In the genomic region with DNA sequence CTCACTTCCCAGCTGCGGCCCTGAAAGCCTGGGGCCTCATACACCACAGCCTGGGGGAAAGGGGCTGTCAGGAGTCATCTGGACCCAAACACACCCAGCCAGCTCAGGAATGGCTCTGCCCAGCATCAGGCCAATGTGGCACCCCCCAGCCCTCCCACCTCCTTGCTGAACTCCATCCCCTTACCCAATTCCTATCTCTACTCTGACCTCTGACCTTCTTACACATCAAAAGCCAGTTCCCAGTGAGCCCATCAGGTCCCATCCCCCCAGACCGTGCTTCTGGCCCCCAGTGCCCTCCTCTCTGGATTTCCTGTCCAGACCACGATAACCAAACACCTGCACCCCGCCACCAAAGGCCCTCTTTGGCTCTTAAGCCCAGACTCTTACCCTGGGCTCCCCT, we compare ENCODE assay signal across 20 cellular contexts. TPM values are rescaled to one million over a fixed set of nuclear protein-coding genes. Genes with fewer than 3 reads are reported as not detected.
DNase-seq lines count a peak whose midpoint lies in the region; ATAC-seq and TF ChIP-seq lines count a peak whose summit lies in the region.
"Had no signal": no experiment of that assay in that cellular context is flagged by ENCODE, and none has a peak within 500 bp of the region (broad histone marks: within the 10 kb centered on the region; RNA-seq: fewer than 3 reads in every experiment).

No MANE protein-coding gene starts in this region.

- ATAC-seq in activated B cell treated with CpG ODN at 0.5 μM for 24 hours (ENCODE audit: low read depth) (no peak), mucosa of descending colon (no peak), HG03045 (IDR thresholded peaks at IDR 0.05; ENCODE audit: unreplicated experiment) (no peak)
- ATAC-seq: left lung had no signal

- peaks cover 0 to 2% (median 0%) of the 10 kb centered on the region in 8 donors for H3K9me3 Mint-ChIP-seq in CD4-positive, alpha-beta memory T cell
- H3K9me3 Mint-ChIP-seq in activated B cell treated with CpG ODN at 0.5 μM for 24 hours (no peaks in the 10 kb centered on the region), mesothelial cell of epicardium (no peaks in the 10 kb centered on the region)
- H3K9me3 Mint-ChIP-seq: GM23338; stimulated activated naive CD8-positive, alpha-beta T cell treated with anti-CD3 and anti-CD28 coated beads, Interleukin-15, Interleukin-2, amounts not matched to agents 100 ng/mL and 50 ng/mL, for 24 hours had no signal

- H3K27ac ChIP-seq in BLaER1: no peak overlapping the region
- no peak overlapping the region for H3K27ac ChIP-seq in CD4-positive, alpha-beta memory T cell (ENCODE audit: low read depth, low read length)
- H3K27ac ChIP-seq: heart left ventricle, left lung, parathyroid adenoma had no signal

- no peaks in the 10 kb centered on the region for H3K27me3 Mint-ChIP-seq in CD4-positive, alpha-beta memory T cell
- no peaks in the 10 kb centered on the region for H3K27me3 Mint-ChIP-seq in activated B cell treated with CpG ODN at 0.5 μM for 24 hours
- peaks cover 17% of the 10 kb centered on the region for H3K27me3 Mint-ChIP-seq in mesothelial cell of epicardium (ENCODE audit: low read depth)

- peak overlapping the region in 4 of 7 donors; percentile 37 to 89 (median 81) for H3K27ac Mint-ChIP-seq in CD4-positive, alpha-beta memory T cell
- peak overlapping the region; percentile 63 for H3K27ac Mint-ChIP-seq in activated B cell treated with CpG ODN at 0.5 μM for 24 hours
- no peak overlapping the region for H3K27ac Mint-ChIP-seq in mesothelial cell of epicardium
- H3K27ac Mint-ChIP-seq: stimulated activated naive CD8-positive, alpha-beta T cell treated with anti-CD3 and anti-CD28 coated beads, Interleukin-15, Interleukin-2, amounts not matched to agents 100 ng/mL and 50 ng/mL, for 24 hours had no signal

- POLR2A ChIA-PET in CD4-positive, alpha-beta memory T cell (lab: Charles Lee; ENCODE audit: partially characterized antibody): interaction anchor here (0.9 to 2.2 kb wide), 4 partner anchors 14 to 37 kb away, joined by 3 to 7 read pairs (median 4); no protein-coding TSS in a partner anchor
- POLR2A ChIA-PET in activated B cell treated with CpG ODN at 0.5 μM for 24 hours (lab: Charles Lee): interaction anchor here (2.4 kb wide), 1 partner anchor 48 kb away, joined by 8 read pairs; no protein-coding TSS in a partner anchor

- no peak for TF ChIP-seq CTCF in activated B cell treated with CpG ODN at 0.5 μM for 24 hours (IDR thresholded peaks at IDR 0.05)
- TF ChIP-seq CTCF in mesothelial cell of epicardium (IDR thresholded peaks at IDR 0.05; ENCODE audit: unreplicated experiment): no peak
- TF ChIP-seq CTCF in mucosa of descending colon (IDR thresholded peaks at IDR 0.05): no peak

- no peak for DNase-seq in CD4-positive, alpha-beta memory T cell
- no peak for DNase-seq in activated B cell treated with CpG ODN at 0.5 μM for 24 hours
- DNase-seq in mesothelial cell of epicardium (ENCODE audit: low spot score in 2 of 2, unreplicated experiment in 2 of 2): no peak
- no peak for DNase-seq in mucosa of descending colon
- no peak for DNase-seq in activated gamma-delta T cell treated with Interleukin-2 at 50 U/mL for 16 hours
- no peak for DNase-seq in dedifferentiated amniotic fluid mesenchymal stem cell (ENCODE audit: extremely low spot score)
- DNase-seq: activated CD4-positive, CD25-positive, alpha-beta regulatory T cell; activated effector memory CD4-positive, alpha-beta T cell treated with Interleukin-2 at 50 U/mL for 16 hours; Calu3; heart left ventricle; left lung; NCI-H524 treated with DMSO at 0.1 percent for 48 hours; SIG-M5; transverse colon had no signal

- CTCF ChIA-PET in CD4-positive, alpha-beta memory T cell (lab: Charles Lee; ENCODE audit: partially characterized antibody): interaction anchor here (1.0 to 3.6 kb wide), 2 partner anchors 26 to 40 kb away, joined by 3 to 12 read pairs; no protein-coding TSS in a partner anchor
- CTCF ChIA-PET in activated B cell treated with CpG ODN at 0.5 μM for 24 hours (lab: Charles Lee): no interaction called here

- H3K4me2 ChIP-seq in BLaER1: peak overlapping the region; percentile 99

- no peak overlapping the region for H3K9ac ChIP-seq in BLaER1
- H3K9ac ChIP-seq: parathyroid adenoma had no signal

- no peak overlapping the region for H3K4me3 ChIP-seq in BLaER1
- no peak overlapping the region for H3K4me3 ChIP-seq in CD4-positive, alpha-beta memory T cell (ENCODE audit: low read length in 2 of 2)
- no peak overlapping the region for H3K4me3 ChIP-seq in mucosa of descending colon
- H3K4me3 ChIP-seq: heart left ventricle, left lung had no signal

- H3K4me1 Mint-ChIP-seq in CD4-positive, alpha-beta memory T cell: peaks cover 0 to 33% (median 9%) of the 10 kb centered on the region in 4 donors
- H3K4me1 Mint-ChIP-seq in activated B cell treated with CpG ODN at 0.5 μM for 24 hours: peaks cover 12% of the 10 kb centered on the region
- peaks cover 6% of the 10 kb centered on the region for H3K4me1 Mint-ChIP-seq in mesothelial cell of epicardium

- H3K36me3 Mint-ChIP-seq in CD4-positive, alpha-beta memory T cell: no peaks in the 10 kb centered on the region
- H3K36me3 Mint-ChIP-seq in activated B cell treated with CpG ODN at 0.5 μM for 24 hours (ENCODE audit: low read depth) (no peaks in the 10 kb centered on the region), mesothelial cell of epicardium (no peaks in the 10 kb centered on the region)

- H3K36me3 ChIP-seq in BLaER1: no peaks in the 10 kb centered on the region
- no peaks in the 10 kb centered on the region for H3K36me3 ChIP-seq in CD4-positive, alpha-beta memory T cell (ENCODE audit: insufficient read depth, low read length)
- H3K36me3 ChIP-seq in mucosa of descending colon (ENCODE audit: low read depth): no peaks in the 10 kb centered on the region
- H3K36me3 ChIP-seq: heart left ventricle, left lung, transverse colon had no signal

- no peaks in the 10 kb centered on the region for H3K9me3 ChIP-seq in BLaER1
- H3K9me3 ChIP-seq in CD4-positive, alpha-beta memory T cell (ENCODE audit: control insufficient read depth in 1 of 2, low read length in 2 of 2): no peaks in the 10 kb centered on the region
- H3K9me3 ChIP-seq in mucosa of descending colon: no peaks in the 10 kb centered on the region
- H3K9me3 ChIP-seq: heart left ventricle, left lung, transverse colon had no signal

- no peaks in the 10 kb centered on the region for H4K20me1 ChIP-seq in BLaER1

- peaks cover 17% of the 10 kb centered on the region for H3K4me1 ChIP-seq in BLaER1
- peaks cover 19% of the 10 kb centered on the region for H3K4me1 ChIP-seq in CD4-positive, alpha-beta memory T cell (ENCODE audit: insufficient read depth, low read length)
- H3K4me1 ChIP-seq in mucosa of descending colon (ENCODE audit: low read depth): peaks cover 4% of the 10 kb centered on the region
- H3K4me1 ChIP-seq: parathyroid adenoma had no signal

- peak overlapping the region in 5 of 8 donors; percentile 6 to 76 (median 54) for H3K4me3 Mint-ChIP-seq in CD4-positive, alpha-beta memory T cell
- H3K4me3 Mint-ChIP-seq in activated B cell treated with CpG ODN at 0.5 μM for 24 hours (no peak overlapping the region), mesothelial cell of epicardium (peak overlapping the region; percentile 34)

- intact Hi-C loops in CD4-positive, alpha-beta memory T cell (cut with micrococcal nuclease): loop anchor here (5.0 kb wide), 1 partner anchor 70 kb away; no protein-coding TSS in a partner anchor
- intact Hi-C loops in activated B cell treated with CpG ODN at 0.5 μM for 24 hours (cut with micrococcal nuclease): no loop called here
- intact Hi-C loops in mucosa of descending colon (cut with DNase I, micrococcal nuclease): no loop called here

- peaks cover 30% of the 10 kb centered on the region for H3K27me3 ChIP-seq in BLaER1
- H3K27me3 ChIP-seq in CD4-positive, alpha-beta memory T cell (ENCODE audit: insufficient read depth, low read length): no peaks in the 10 kb centered on the region

RNA-seq across cellular contexts. Expression of a gene that starts 16.3 kb away (rescaled TPM):
- total RNA-seq in CD4-positive, alpha-beta memory T cell: 1 to 10 TPM; 5.7 to 6.7 TPM
- polyA plus RNA-seq in CD4-positive, alpha-beta memory T cell: 1 to 10 TPM in 1 of 2 donors, under 1 TPM in 1; 0.27 to 3.8 TPM
- total RNA-seq in activated B cell treated with CpG ODN at 0.5 μM for 24 hours (0.27 and 0.86 TPM in 2 replicates), mesothelial cell of epicardium (9.4 to 10.9 TPM (median 10.3 TPM) in 3 replicates), mucosa of descending colon (10 to 100 TPM; 19.4 to 27.7 (median 19.6) TPM)
- polyA plus RNA-seq: heart left ventricle had no signal

RNA-seq across cellular contexts. Expression of a gene that starts 19.9 kb away (rescaled TPM):
- 1,000 to 10,000 TPM; 1,302 to 1,324 TPM for total RNA-seq in CD4-positive, alpha-beta memory T cell
- over 10,000 TPM in 1 of 2 donors, 1,000 to 10,000 TPM in 1; 8,660 to 12,303 TPM for polyA plus RNA-seq in CD4-positive, alpha-beta memory T cell
- 449 and 499 TPM in 2 replicates for total RNA-seq in activated B cell treated with CpG ODN at 0.5 μM for 24 hours
- total RNA-seq in mesothelial cell of epicardium: 1.1 to 1.9 TPM (median 1.6 TPM) in 3 replicates
- 10 to 100 TPM in 2 of 3 donors, 1 to 10 TPM in 1; 6.9 to 17.8 (median 13.1) TPM for total RNA-seq in mucosa of descending colon
- total RNA-seq: Calu3, GM23338, HT1080 had no signal

RNA-seq across cellular contexts. Expression of a gene that starts 31.2 kb away (rescaled TPM):
- 100 to 1,000 TPM; 115 to 117 TPM for total RNA-seq in CD4-positive, alpha-beta memory T cell
- 10 to 100 TPM; 13.3 to 17.4 TPM for polyA plus RNA-seq in CD4-positive, alpha-beta memory T cell
- 35.5 and 36.9 TPM in 2 replicates for total RNA-seq in activated B cell treated with CpG ODN at 0.5 μM for 24 hours
- 28.3 to 29.6 TPM (median 29.6 TPM) in 3 replicates for total RNA-seq in mesothelial cell of epicardium
- 10 to 100 TPM; 12.9 to 17.9 (median 16.4) TPM for total RNA-seq in mucosa of descending colon

RNA-seq across cellular contexts. Expression of a gene that starts 34.9 kb away (rescaled TPM):
- total RNA-seq in CD4-positive, alpha-beta memory T cell: not detected
- under 1 TPM; 0.49 to 0.63 TPM for polyA plus RNA-seq in CD4-positive, alpha-beta memory T cell
- total RNA-seq in activated B cell treated with CpG ODN at 0.5 μM for 24 hours (not detected in 2 replicates), mesothelial cell of epicardium (not detected in 3 replicates), mucosa of descending colon (1 to 10 TPM in 1 of 3 donors, under 1 TPM in 1, not detected in 1; 0.19 to 1.0 TPM)
- total RNA-seq: Calu3, GM23338, HT1080, transverse colon had no signal
- polyA plus RNA-seq: GM23338 had no signal

RNA-seq across cellular contexts. Expression of a gene that starts 57.7 kb away (rescaled TPM):
- 100 to 1,000 TPM; 293 to 305 TPM for total RNA-seq in CD4-positive, alpha-beta memory T cell
- 1,000 to 10,000 TPM in 1 of 2 donors, 100 to 1,000 TPM in 1; 979 to 1,531 TPM for polyA plus RNA-seq in CD4-positive, alpha-beta memory T cell
- total RNA-seq in activated B cell treated with CpG ODN at 0.5 μM for 24 hours (265 and 285 TPM in 2 replicates), mesothelial cell of epicardium (35.6 to 37.4 TPM (median 36.3 TPM) in 3 replicates), mucosa of descending colon (100 to 1,000 TPM; 156 to 422 (median 385) TPM)

Comparison
In these comparisons a context has a peak if more than half of its experiments do, and no peak if none do; other contexts are left out.
1. RNA of a gene that starts 19.9 kb away (total RNA-seq): 1,302 to 1,324 TPM in CD4-positive, alpha-beta memory T cell and 449 to 499 TPM in activated B cell treated with CpG ODN at 0.5 μM for 24 hours; 6.9 to 17.8 TPM in mucosa of descending colon and 1.1 to 1.9 TPM in mesothelial cell of epicardium; every median in the first group is over 10 times any median in the second.